1 cellular context compared by ENCODE assay signal in the genomic region with DNA sequence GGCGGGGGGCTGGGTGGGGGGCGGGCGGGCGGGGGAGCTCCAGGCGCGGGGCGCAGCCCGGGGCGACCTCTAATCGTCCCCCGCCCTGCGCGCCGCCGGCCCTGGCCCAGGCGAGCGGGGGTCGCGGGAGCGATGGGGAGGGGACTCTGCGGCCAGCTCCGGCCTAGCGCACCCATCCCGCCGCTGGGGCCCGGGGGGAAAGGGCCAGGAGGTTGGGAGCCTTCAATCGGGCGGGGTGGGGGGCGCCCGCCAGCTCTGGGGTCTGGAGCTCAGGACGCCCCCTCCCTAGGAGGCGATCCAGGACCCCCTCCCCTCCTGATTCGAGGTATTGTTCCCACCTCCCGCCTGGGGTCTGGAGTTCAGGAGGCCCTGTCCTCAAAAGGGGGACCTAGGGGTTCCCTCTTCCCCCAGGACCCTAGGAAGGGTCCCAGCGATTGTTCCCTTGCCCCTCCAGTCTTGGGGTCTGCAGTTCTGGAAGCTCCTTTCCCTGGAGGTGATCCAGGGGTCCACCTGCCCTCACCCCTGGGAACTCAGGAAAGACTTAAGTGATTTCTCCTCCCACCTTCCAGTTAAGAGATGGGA.
TF ChIP-seq lines count a peak whose summit lies in the region.

No MANE protein-coding gene starts in this region.

TF ChIP-seq in HCT116, 20 proteins besides CTCF, POLR2A, EP300 and RAD21 (continued from another document):
- TF ChIP-seq, protein P1, sequence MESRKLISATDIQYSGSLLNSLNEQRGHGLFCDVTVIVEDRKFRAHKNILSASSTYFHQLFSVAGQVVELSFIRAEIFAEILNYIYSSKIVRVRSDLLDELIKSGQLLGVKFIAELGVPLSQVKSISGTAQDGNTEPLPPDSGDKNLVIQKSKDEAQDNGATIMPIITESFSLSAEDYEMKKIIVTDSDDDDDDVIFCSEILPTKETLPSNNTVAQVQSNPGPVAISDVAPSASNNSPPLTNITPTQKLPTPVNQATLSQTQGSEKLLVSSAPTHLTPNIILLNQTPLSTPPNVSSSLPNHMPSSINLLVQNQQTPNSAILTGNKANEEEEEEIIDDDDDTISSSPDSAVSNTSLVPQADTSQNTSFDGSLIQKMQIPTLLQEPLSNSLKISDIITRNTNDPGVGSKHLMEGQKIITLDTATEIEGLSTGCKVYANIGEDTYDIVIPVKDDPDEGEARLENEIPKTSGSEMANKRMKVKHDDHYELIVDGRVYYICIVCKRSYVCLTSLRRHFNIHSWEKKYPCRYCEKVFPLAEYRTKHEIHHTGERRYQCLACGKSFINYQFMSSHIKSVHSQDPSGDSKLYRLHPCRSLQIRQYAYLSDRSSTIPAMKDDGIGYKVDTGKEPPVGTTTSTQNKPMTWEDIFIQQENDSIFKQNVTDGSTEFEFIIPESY (IDR thresholded peaks at IDR 0.05; ENCODE audit: extremely low read depth, insufficient replicate concordance, low read length), result no peak
- TF ChIP-seq, protein P2, sequence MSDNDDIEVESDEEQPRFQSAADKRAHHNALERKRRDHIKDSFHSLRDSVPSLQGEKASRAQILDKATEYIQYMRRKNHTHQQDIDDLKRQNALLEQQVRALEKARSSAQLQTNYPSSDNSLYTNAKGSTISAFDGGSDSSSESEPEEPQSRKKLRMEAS (IDR thresholded peaks at IDR 0.05), result no peak
- no peak for TF ChIP-seq SIN3A (IDR thresholded peaks at IDR 0.05; ENCODE audit: low read depth)
- TF ChIP-seq CEBPB (IDR thresholded peaks at IDR 0.05; ENCODE audit: low read depth), result no peak
- TF ChIP-seq, protein P3, sequence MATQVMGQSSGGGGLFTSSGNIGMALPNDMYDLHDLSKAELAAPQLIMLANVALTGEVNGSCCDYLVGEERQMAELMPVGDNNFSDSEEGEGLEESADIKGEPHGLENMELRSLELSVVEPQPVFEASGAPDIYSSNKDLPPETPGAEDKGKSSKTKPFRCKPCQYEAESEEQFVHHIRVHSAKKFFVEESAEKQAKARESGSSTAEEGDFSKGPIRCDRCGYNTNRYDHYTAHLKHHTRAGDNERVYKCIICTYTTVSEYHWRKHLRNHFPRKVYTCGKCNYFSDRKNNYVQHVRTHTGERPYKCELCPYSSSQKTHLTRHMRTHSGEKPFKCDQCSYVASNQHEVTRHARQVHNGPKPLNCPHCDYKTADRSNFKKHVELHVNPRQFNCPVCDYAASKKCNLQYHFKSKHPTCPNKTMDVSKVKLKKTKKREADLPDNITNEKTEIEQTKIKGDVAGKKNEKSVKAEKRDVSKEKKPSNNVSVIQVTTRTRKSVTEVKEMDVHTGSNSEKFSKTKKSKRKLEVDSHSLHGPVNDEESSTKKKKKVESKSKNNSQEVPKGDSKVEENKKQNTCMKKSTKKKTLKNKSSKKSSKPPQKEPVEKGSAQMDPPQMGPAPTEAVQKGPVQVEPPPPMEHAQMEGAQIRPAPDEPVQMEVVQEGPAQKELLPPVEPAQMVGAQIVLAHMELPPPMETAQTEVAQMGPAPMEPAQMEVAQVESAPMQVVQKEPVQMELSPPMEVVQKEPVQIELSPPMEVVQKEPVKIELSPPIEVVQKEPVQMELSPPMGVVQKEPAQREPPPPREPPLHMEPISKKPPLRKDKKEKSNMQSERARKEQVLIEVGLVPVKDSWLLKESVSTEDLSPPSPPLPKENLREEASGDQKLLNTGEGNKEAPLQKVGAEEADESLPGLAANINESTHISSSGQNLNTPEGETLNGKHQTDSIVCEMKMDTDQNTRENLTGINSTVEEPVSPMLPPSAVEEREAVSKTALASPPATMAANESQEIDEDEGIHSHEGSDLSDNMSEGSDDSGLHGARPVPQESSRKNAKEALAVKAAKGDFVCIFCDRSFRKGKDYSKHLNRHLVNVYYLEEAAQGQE (IDR thresholded peaks at IDR 0.05; ENCODE audit: low read depth), result no peak
